15 cellular contexts compared by ENCODE assay signal in the genomic region with DNA sequence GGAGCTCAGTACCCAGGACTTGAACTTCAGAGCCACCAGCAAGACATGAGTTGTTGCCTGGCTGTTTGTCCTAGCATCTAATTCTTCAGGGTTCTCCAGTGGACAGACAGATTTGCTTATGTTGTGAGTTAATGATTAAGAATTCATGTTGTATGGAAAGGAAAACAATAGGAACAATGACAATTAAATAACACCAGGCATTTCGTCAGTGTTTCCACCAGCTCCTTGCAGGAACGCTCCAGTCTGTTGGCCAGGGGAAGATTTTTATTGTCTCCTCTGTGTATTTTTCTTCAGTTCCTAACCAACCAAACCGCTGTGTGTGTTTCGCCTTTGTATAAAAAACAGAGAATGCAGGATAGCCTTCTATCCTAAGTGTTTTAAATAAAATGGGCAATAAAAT.
A peak's percentile ranks its signal among the peaks of the same experiment; 100 is the strongest.
DNase-seq lines count a peak whose midpoint lies in the region; TF ChIP-seq lines count a peak whose summit lies in the region.
"Had no signal": no experiment of that assay in that cellular context is flagged by ENCODE, and none has a peak within 500 bp of the region (broad histone marks: within the 10 kb centered on the region; RNA-seq: fewer than 3 reads in every experiment).

No MANE protein-coding gene starts in this region.

- H3K27ac Mint-ChIP-seq in endodermal cell (no peak overlapping the region), neural crest cell (ENCODE audit: unreplicated experiment) (peak overlapping the region; percentile 52)

- no peak overlapping the region for H3K9ac ChIP-seq in endodermal cell (ENCODE audit: extremely low read depth, low read length, poor library complexity, severe bottlenecking)

- TF ChIP-seq POLR2A in suprapubic skin (IDR thresholded peaks at IDR 0.05) = no peak

- H3K4me3 ChIP-seq in endodermal cell (ENCODE audit: low read length) = no peak overlapping the region
- no peak overlapping the region for H3K4me3 ChIP-seq in suprapubic skin

- no peaks in the 10 kb centered on the region for H3K27me3 Mint-ChIP-seq in endodermal cell (ENCODE audit: insufficient read depth)
- peaks cover 3% of the 10 kb centered on the region for H3K27me3 Mint-ChIP-seq in neural crest cell (ENCODE audit: low read depth)

- H3K9me3 ChIP-seq in endodermal cell (ENCODE audit: control insufficient read depth, low read length) (no peaks in the 10 kb centered on the region), suprapubic skin (no peaks in the 10 kb centered on the region)

- no peaks in the 10 kb centered on the region for H3K9me3 Mint-ChIP-seq in endodermal cell
- peaks cover 4% of the 10 kb centered on the region for H3K9me3 Mint-ChIP-seq in neural crest cell

- H3K36me3 Mint-ChIP-seq in endodermal cell (ENCODE audit: low read depth) (no peaks in the 10 kb centered on the region), neural crest cell (ENCODE audit: low read depth) (no peaks in the 10 kb centered on the region)

- no peak overlapping the region for H3K4me3 Mint-ChIP-seq in endodermal cell
- H3K4me3 Mint-ChIP-seq in neural crest cell = no peak overlapping the region

- no peaks in the 10 kb centered on the region for H3K27me3 ChIP-seq in endodermal cell (ENCODE audit: control insufficient read depth, insufficient read depth, low read length, poor library complexity, severe bottlenecking)
- H3K27me3 ChIP-seq in suprapubic skin = no peaks in the 10 kb centered on the region

- no peaks in the 10 kb centered on the region for H3K36me3 ChIP-seq in endodermal cell (ENCODE audit: control insufficient read depth, insufficient read depth, low read length)
- no peaks in the 10 kb centered on the region for H3K36me3 ChIP-seq in suprapubic skin

- no peak for TF ChIP-seq EP300 in suprapubic skin (IDR thresholded peaks at IDR 0.05)

- H3K4me1 Mint-ChIP-seq in endodermal cell = no peaks in the 10 kb centered on the region
- peaks cover 9% of the 10 kb centered on the region for H3K4me1 Mint-ChIP-seq in neural crest cell

- WGBS in endodermal cell (ENCODE audit: insufficient coverage in 1 of 2, insufficient read length in 1 of 2), 2 experiments = 92% methylated on average over 4 of the region's 4 CpGs; no CpG with 5 or more reads in 1 of the 2 experiments
- 60% methylated on average over 4 of the region's 4 CpGs for WGBS in suprapubic skin

- H3K27ac ChIP-seq in endodermal cell (ENCODE audit: low read depth, low read length) (peak overlapping the region; percentile 55), suprapubic skin (peak overlapping the region; percentile 2)
- H3K27ac ChIP-seq: 22Rv1 had no signal

- DNase-seq in DMS53 (lab: John Stamatoyannopoulos, UW) (peak; percentile 17), DMS53 treated with DMSO at 0.1 percent for 48 hours (lab: John Stamatoyannopoulos, UW; ENCODE audit: unreplicated experiment) (no peak), endodermal cell (no peak), neural crest cell (ENCODE audit: low read depth, low spot score) (no peak), suprapubic skin (ENCODE audit: low spot score in 2 of 2) (no peak), NK-92 (lab: John Stamatoyannopoulos, UW; ENCODE audit: unreplicated experiment) (no peak), foreskin melanocyte (no peak), midbrain (lab: John Stamatoyannopoulos, UW) (no peak)
- DNase-seq: C1 segment of cervical spinal cord, HCEC 1CT, NCI-H1092, NCI-H1694 treated with DMSO at 0.1 percent for 48 hours, NCI-H345, NCI-H526 treated with DMSO at 0.1 percent for 48 hours had no signal

- no peaks in the 10 kb centered on the region for H3K4me1 ChIP-seq in endodermal cell (ENCODE audit: control insufficient read depth, insufficient read depth, low read length)
- peaks cover 5% of the 10 kb centered on the region for H3K4me1 ChIP-seq in suprapubic skin

- TF ChIP-seq CTCF in endodermal cell (conservative IDR thresholded peaks at IDR 0.05) = no peak
- TF ChIP-seq CTCF in neural crest cell (conservative IDR thresholded peaks at IDR 0.05) = no peak
- no peak for TF ChIP-seq CTCF in suprapubic skin (IDR thresholded peaks at IDR 0.05)
